1 cellular context compared by ENCODE assay signal in the genomic region with DNA sequence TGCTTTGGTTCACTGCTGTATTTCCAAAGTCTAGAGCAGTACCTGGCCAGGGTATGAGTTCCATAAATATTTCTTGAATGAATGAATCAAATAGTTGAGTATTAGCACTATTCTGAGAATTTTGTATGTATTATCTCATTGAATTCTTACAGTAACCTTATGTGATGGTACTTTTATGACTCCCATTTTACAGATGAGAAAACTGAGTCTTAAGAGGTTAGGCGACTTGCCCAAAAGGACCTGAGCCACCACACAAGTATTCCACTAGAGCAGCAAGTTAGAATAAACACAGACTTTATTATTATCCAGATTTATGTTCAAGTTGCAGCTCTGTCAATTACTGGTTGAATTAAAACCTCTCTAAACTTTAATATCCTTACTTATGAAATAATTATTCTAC.
TF ChIP-seq lines count a peak whose summit lies in the region.

No MANE protein-coding gene starts in this region.

TF ChIP-seq in SK-N-SH treated with all-trans-retinoic acid at 6 μM for 48 hours, 23 proteins besides CTCF, POLR2A, EP300 and RAD21 (continued from another document):
- TF ChIP-seq, protein P1, sequence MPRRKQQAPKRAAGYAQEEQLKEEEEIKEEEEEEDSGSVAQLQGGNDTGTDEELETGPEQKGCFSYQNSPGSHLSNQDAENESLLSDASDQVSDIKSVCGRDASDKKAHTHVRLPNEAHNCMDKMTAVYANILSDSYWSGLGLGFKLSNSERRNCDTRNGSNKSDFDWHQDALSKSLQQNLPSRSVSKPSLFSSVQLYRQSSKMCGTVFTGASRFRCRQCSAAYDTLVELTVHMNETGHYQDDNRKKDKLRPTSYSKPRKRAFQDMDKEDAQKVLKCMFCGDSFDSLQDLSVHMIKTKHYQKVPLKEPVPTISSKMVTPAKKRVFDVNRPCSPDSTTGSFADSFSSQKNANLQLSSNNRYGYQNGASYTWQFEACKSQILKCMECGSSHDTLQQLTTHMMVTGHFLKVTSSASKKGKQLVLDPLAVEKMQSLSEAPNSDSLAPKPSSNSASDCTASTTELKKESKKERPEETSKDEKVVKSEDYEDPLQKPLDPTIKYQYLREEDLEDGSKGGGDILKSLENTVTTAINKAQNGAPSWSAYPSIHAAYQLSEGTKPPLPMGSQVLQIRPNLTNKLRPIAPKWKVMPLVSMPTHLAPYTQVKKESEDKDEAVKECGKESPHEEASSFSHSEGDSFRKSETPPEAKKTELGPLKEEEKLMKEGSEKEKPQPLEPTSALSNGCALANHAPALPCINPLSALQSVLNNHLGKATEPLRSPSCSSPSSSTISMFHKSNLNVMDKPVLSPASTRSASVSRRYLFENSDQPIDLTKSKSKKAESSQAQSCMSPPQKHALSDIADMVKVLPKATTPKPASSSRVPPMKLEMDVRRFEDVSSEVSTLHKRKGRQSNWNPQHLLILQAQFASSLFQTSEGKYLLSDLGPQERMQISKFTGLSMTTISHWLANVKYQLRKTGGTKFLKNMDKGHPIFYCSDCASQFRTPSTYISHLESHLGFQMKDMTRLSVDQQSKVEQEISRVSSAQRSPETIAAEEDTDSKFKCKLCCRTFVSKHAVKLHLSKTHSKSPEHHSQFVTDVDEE (CRISPR knock-in tag; IDR thresholded peaks at IDR 0.05), result no peak
- TF ChIP-seq TOX (CRISPR knock-in tag; IDR thresholded peaks at IDR 0.05; ENCODE audit: borderline replicate concordance), result no peak
